ENCODE assay signal across 17 cellular contexts in genomic region chr18:8469793-8470192, GRCh38.
A peak's percentile ranks its signal among the peaks of the same experiment; 100 is the strongest.
DNase-seq lines count a peak whose midpoint lies in the region; ATAC-seq and TF ChIP-seq lines count a peak whose summit lies in the region.
"Had no signal": no experiment of that assay in that cellular context is flagged by ENCODE, and none has a peak within 500 bp of the region (broad histone marks: within the 10 kb centered on the region; RNA-seq: fewer than 3 reads in every experiment).

No MANE protein-coding gene starts in this region.

- DNase-seq in EL: peak; percentile 59
- DNase-seq in SJCRH30: no peak
- DNase-seq in fibroblast of mammary gland (ENCODE audit: low read depth): peak; percentile 50
- DNase-seq in thyroid gland: no peak
- no peak for DNase-seq in ureter (ENCODE audit: low spot score)
- DNase-seq: activated naive CD4-positive, alpha-beta T cell; C1 segment of cervical spinal cord; central memory CD4-positive, alpha-beta T cell; NCI-H226 had no signal

- peak overlapping the region in 2 of 3 experiments; percentile 30 to 57 for H3K27ac Mint-ChIP-seq in nephron
- H3K27ac Mint-ChIP-seq: IgD-negative memory B cell, type B pancreatic cell had no signal

- peaks cover 22% of the 10 kb centered on the region for H3K4me1 ChIP-seq in SJCRH30
- H3K4me1 ChIP-seq in thyroid gland: peaks cover 0 to 2% of the 10 kb centered on the region in 2 donors
- H3K4me1 ChIP-seq: parathyroid adenoma had no signal

- WGBS in thyroid gland, 2 donors: 39 to 46% methylated on average over 2 of the region's 2 CpGs

- ATAC-seq in GM21423 (IDR thresholded peaks at IDR 0.05; ENCODE audit: unreplicated experiment) (no peak), GM18870 (IDR thresholded peaks at IDR 0.05; ENCODE audit: unreplicated experiment) (no peak)
- ATAC-seq: SK-N-SH treated with all-trans-retinoic acid at 6 μM for 48 hours had no signal

- H3K9me3 ChIP-seq in SJCRH30 (replicated peaks) (no peaks in the 10 kb centered on the region), thyroid gland (no peaks in the 10 kb centered on the region)

- intact Hi-C loops in thyroid gland (cut with DNase I): no loop called here

- no peak overlapping the region for H3K4me3 ChIP-seq in SJCRH30
- no peak overlapping the region for H3K4me3 ChIP-seq in fibroblast of mammary gland (ENCODE audit: control insufficient read depth, low read depth, low read length)
- H3K4me3 ChIP-seq in thyroid gland (replicated peaks in 1 of 3): no peak overlapping the region

- no peaks in the 10 kb centered on the region for H3K36me3 Mint-ChIP-seq in nephron (ENCODE audit: low read depth)
- H3K36me3 Mint-ChIP-seq: type B pancreatic cell had no signal

- H3K9me3 Mint-ChIP-seq in nephron: peaks cover 3% of the 10 kb centered on the region
- H3K9me3 Mint-ChIP-seq: type B pancreatic cell had no signal

- TF ChIP-seq POLR2A in thyroid gland (IDR thresholded peaks at IDR 0.05): no peak

- no peaks in the 10 kb centered on the region for H3K36me3 ChIP-seq in SJCRH30
- no peaks in the 10 kb centered on the region for H3K36me3 ChIP-seq in thyroid gland

- H3K27me3 ChIP-seq in SJCRH30: no peaks in the 10 kb centered on the region
- no peaks in the 10 kb centered on the region for H3K27me3 ChIP-seq in thyroid gland

- H3K4me3 Mint-ChIP-seq in nephron: no peak overlapping the region
- H3K4me3 Mint-ChIP-seq: IgD-negative memory B cell, type B pancreatic cell had no signal

- H3K4me1 Mint-ChIP-seq in nephron: peaks cover 19% of the 10 kb centered on the region

- H3K27ac ChIP-seq in SJCRH30: peak overlapping the region; percentile 90; the same call in 1 of the 2 replicates
- no peak overlapping the region for H3K27ac ChIP-seq in thyroid gland
- H3K27ac ChIP-seq: parathyroid adenoma, VCaP had no signal

- TF ChIP-seq CTCF in fibroblast of mammary gland (conservative IDR thresholded peaks at IDR 0.05; ENCODE audit: control insufficient read depth, insufficient read depth, low read depth, low read length) (no peak), nephron (IDR thresholded peaks at IDR 0.05; ENCODE audit: unreplicated experiment in 3 of 3) (no peak), thyroid gland (IDR thresholded peaks at IDR 0.05) (no peak)

- H3K27me3 Mint-ChIP-seq in nephron (ENCODE audit: low read depth): peaks cover 12% of the 10 kb centered on the region

Comparison
In these comparisons a context has a peak if more than half of its experiments do, and no peak if none do; other contexts are left out.
1. DNase-seq: peak in EL (single experiment) and fibroblast of mammary gland (single experiment); none in SJCRH30 (0 of 2), thyroid gland (0 of 2) and ureter (single experiment).